Comparison of ENCODE assay signal across 8 cellular contexts in the genomic region with DNA sequence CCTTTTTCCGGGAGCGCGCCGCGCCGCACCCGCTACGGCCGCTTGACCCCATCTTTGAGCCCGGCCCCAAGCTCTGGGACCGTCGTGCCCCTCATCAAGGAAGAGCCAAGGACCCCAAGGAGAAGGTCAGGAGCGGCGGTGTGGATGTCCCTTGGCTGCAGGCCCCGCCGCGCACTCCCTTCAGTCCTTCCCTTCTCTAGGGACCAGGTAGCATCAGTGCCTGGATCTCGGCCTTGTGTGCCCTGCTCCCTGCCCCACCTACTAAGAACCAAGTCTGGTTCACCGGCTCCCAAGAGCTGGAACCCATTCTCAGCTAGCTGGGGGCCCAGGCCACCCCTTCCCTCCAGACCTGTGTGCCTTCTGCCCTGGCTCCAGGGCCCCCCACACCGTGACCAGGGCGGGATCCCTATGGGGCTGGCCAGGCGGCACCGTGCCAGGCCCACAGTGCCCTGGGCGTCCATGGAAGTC.
DNase-seq lines count a peak whose midpoint lies in the region; ATAC-seq and TF ChIP-seq lines count a peak whose summit lies in the region.

No MANE protein-coding gene starts in this region.

- H3K27me3 ChIP-seq in hepatocyte, result no peaks in the 10 kb centered on the region

- H3K27ac ChIP-seq in VCaP (peak overlapping the region; percentile 54), hepatocyte (peak overlapping the region; percentile 75)

- ATAC-seq in stimulated activated effector memory CD8-positive, alpha-beta T cell treated with anti-CD3 and anti-CD28 coated beads, Interleukin-12 subunit alpha, Interleukin-12 subunit beta, amount 100 ng/mL, for 72 hours, result peak; percentile 17
- ATAC-seq in HG03196 (IDR thresholded peaks at IDR 0.05; ENCODE audit: unreplicated experiment) (no peak), GM18861 (IDR thresholded peaks at IDR 0.05; ENCODE audit: unreplicated experiment) (no peak)

- H3K4me3 Mint-ChIP-seq in stimulated activated effector memory CD8-positive, alpha-beta T cell treated with anti-CD3 and anti-CD28 coated beads, Interleukin-12 subunit alpha, Interleukin-12 subunit beta, amount 100 ng/mL, for 72 hours, result peak overlapping the region; percentile 66

- H3K4me3 ChIP-seq in hepatocyte, result no peak overlapping the region

- H3K36me3 ChIP-seq in hepatocyte (replicated peaks; ENCODE audit: insufficient read depth, low read depth), result no peaks in the 10 kb centered on the region

- H3K4me2 ChIP-seq in hepatocyte, result peak overlapping the region; percentile 93

- H2AFZ ChIP-seq in hepatocyte, result peak overlapping the region; percentile 92

- peaks cover 7% of the 10 kb centered on the region for H3K4me1 Mint-ChIP-seq in stimulated activated effector memory CD8-positive, alpha-beta T cell treated with anti-CD3 and anti-CD28 coated beads, Interleukin-12 subunit alpha, Interleukin-12 subunit beta, amount 100 ng/mL, for 72 hours

- TF ChIP-seq CTCF in VCaP (conservative IDR thresholded peaks at IDR 0.05) (peak; percentile 12), hepatocyte (IDR thresholded peaks at IDR 0.05; ENCODE audit: poor library complexity) (no peak)

- no peaks in the 10 kb centered on the region for H3K36me3 Mint-ChIP-seq in stimulated activated effector memory CD8-positive, alpha-beta T cell treated with anti-CD3 and anti-CD28 coated beads, Interleukin-12 subunit alpha, Interleukin-12 subunit beta, amount 100 ng/mL, for 72 hours

- H3K4me1 ChIP-seq in hepatocyte (ENCODE audit: insufficient read depth), result peaks cover 30% of the 10 kb centered on the region

- no peaks in the 10 kb centered on the region for H3K79me2 ChIP-seq in hepatocyte

- no peak overlapping the region for H3K27ac Mint-ChIP-seq in stimulated activated effector memory CD8-positive, alpha-beta T cell treated with anti-CD3 and anti-CD28 coated beads, Interleukin-12 subunit alpha, Interleukin-12 subunit beta, amount 100 ng/mL, for 72 hours

- no peaks in the 10 kb centered on the region for H3K9me2 ChIP-seq in hepatocyte (replicated peaks; ENCODE audit: insufficient read depth)

- H4K20me1 ChIP-seq in hepatocyte (ENCODE audit: insufficient read depth, poor library complexity, severe bottlenecking), result no peaks in the 10 kb centered on the region

- H3K9me3 Mint-ChIP-seq in stimulated activated effector memory CD8-positive, alpha-beta T cell treated with anti-CD3 and anti-CD28 coated beads, Interleukin-12 subunit alpha, Interleukin-12 subunit beta, amount 100 ng/mL, for 72 hours, result no peaks in the 10 kb centered on the region

- 64% methylated on average over 16 of the region's 24 CpGs for WGBS in hepatocyte (ENCODE audit: low lambda C conversion rate, missing lambda C conversion rate)

- no peaks in the 10 kb centered on the region for H3K9me3 ChIP-seq in hepatocyte (ENCODE audit: low read depth)

- DNase-seq in NCI-H1092 treated with DMSO at 0.1 percent for 48 hours (lab: John Stamatoyannopoulos, UW) (peak; percentile 32), NCI-H1092 (lab: John Stamatoyannopoulos, UW) (no peak), hepatocyte (ENCODE audit: low spot score) (no peak), cerebellar nuclear complex (lab: John Stamatoyannopoulos, UW) (no peak)
- DNase-seq in stimulated activated effector memory CD8-positive, alpha-beta T cell treated with anti-CD3 and anti-CD28 coated beads, Interleukin-12 subunit alpha, Interleukin-12 subunit beta, amount 100 ng/mL, for 72 hours (ENCODE audit: low spot score in 2 of 2), result no peak
